In genomic region chr13:45162821-45163220, GRCh38 we compare ENCODE assay signal across 13 cellular contexts. TPM values are rescaled to one million over a fixed set of nuclear protein-coding genes. Genes with fewer than 3 reads are reported as not detected.
DNase-seq lines count a peak whose midpoint lies in the region; ATAC-seq, FAIRE-seq and TF ChIP-seq lines count a peak whose summit lies in the region.
"Had no signal": no experiment of that assay in that cellular context is flagged by ENCODE, and none has a peak within 500 bp of the region (broad histone marks: within the 10 kb centered on the region; RNA-seq: fewer than 3 reads in every experiment).

No MANE protein-coding gene starts in this region.

- no peak overlapping the region for H3K18ac ChIP-seq in IMR-90 (ENCODE audit: low read depth, low read length)

- POLR2A ChIA-PET in IMR-90 (lab: Charles Lee; ENCODE audit: unreplicated experiment), result no interaction called here

- no peak for TF ChIP-seq RAD21 in IMR-90 (IDR thresholded peaks at IDR 0.05; ENCODE audit: low read length)

- TF ChIP-seq CTCF in AG09319 (IDR thresholded peaks at IDR 0.05; ENCODE audit: low read depth, low read length) (no peak), IMR-90 (conservative IDR thresholded peaks at IDR 0.05; ENCODE audit: low read depth, low read length) (no peak), bronchial epithelial cell (IDR thresholded peaks at IDR 0.05; ENCODE audit: insufficient read depth, low read length, severe bottlenecking) (no peak), left lung (IDR thresholded peaks at IDR 0.05) (no peak)

- H2AK5ac ChIP-seq in IMR-90 (ENCODE audit: low read depth, low read length), result no peak overlapping the region

- H3K14ac ChIP-seq in IMR-90 (replicated peaks; ENCODE audit: low read depth, low read length), result no peak overlapping the region

- H3K79me1 ChIP-seq in IMR-90 (ENCODE audit: low read depth in 1 of 2, low read length in 2 of 2), result peaks cover 13 to 33% of the 10 kb centered on the region in 2 experiments; a peak in 3 of 4 replicates

- no peak for FAIRE-seq in bronchial epithelial cell (lab: Jason Lieb, UNC)

- intact Hi-C loops in IMR-90 (cut with micrococcal nuclease) (no loop called here), left lung (cut with DNase I) (no loop called here)

- no peak overlapping the region for H4K8ac ChIP-seq in IMR-90 (ENCODE audit: low read depth in 2 of 2, low read length in 2 of 2)

- H3K9me1 ChIP-seq in IMR-90 (ENCODE audit: insufficient read depth, low read length), result peaks cover 4% of the 10 kb centered on the region; the same call in 1 of the 2 replicates

- H4K5ac ChIP-seq in IMR-90 (ENCODE audit: low read depth, low read length), result no peak overlapping the region

- H3K27me3 ChIP-seq in IMR-90 (ENCODE audit: control insufficient read depth, insufficient read depth, low read length) (no peaks in the 10 kb centered on the region), bronchial epithelial cell (ENCODE audit: control insufficient read depth, insufficient read depth, low read length) (no peaks in the 10 kb centered on the region), left lung (no peaks in the 10 kb centered on the region)

- no peak overlapping the region for H4K91ac ChIP-seq in IMR-90 (ENCODE audit: insufficient read depth, low read depth, low read length)

- H2BK5ac ChIP-seq in IMR-90 (ENCODE audit: low read depth, low read length, poor library complexity, severe bottlenecking), result peak overlapping the region; percentile 89

- H2BK15ac ChIP-seq in IMR-90 (ENCODE audit: low read depth, low read length), result no peak overlapping the region

- no peaks in the 10 kb centered on the region for H4K20me1 ChIP-seq in IMR-90 (ENCODE audit: insufficient read depth, low read length)

- peak overlapping the region; percentile 30; the same call in 1 of the 2 replicates for H3K4me2 ChIP-seq in IMR-90 (ENCODE audit: low read depth, low read length)

- H2AFZ ChIP-seq in IMR-90 (replicated peaks; ENCODE audit: low read length, poor library complexity), result no peak overlapping the region

- H3K9ac ChIP-seq in IMR-90 (ENCODE audit: low read depth, low read length), result no peak overlapping the region

- no TSS peak for BruUV-seq in IMR-90 (replicated peaks; lab: Mats Ljungman, UMichigan)

- TF ChIP-seq POLR2A in IMR-90 (IDR thresholded peaks at IDR 0.05; ENCODE audit: low read depth, low read length), result no peak

- no peak overlapping the region for H3K56ac ChIP-seq in IMR-90 (ENCODE audit: extremely low read depth, insufficient read depth, low read length)

- in situ Hi-C loops in IMR-90 (cut with MboI; ENCODE audit: low sequenced_read_pairs), result no loop called here

- H2AK9ac ChIP-seq in IMR-90 (replicated peaks; ENCODE audit: low read depth, low read length, poor library complexity), result no peak overlapping the region

- H2BK120ac ChIP-seq in IMR-90 (ENCODE audit: low read depth, low read length), result no peak overlapping the region

- H3K4me3 ChIP-seq in IMR-90 (ENCODE audit: insufficient read depth, low read depth, low read length), result no peak overlapping the region
- no peak overlapping the region for H3K4me3 ChIP-seq in bronchial epithelial cell (ENCODE audit: low read depth, low read length)
- no peak overlapping the region for H3K4me3 ChIP-seq in left lung
- H3K4me3 ChIP-seq: coronary artery had no signal

- no peak overlapping the region for H3K4ac ChIP-seq in IMR-90 (ENCODE audit: low read depth, low read length)

- peak; percentile 89 for ATAC-seq in IMR-90 (ENCODE audit: low read depth)
- ATAC-seq in left lung, result peak; percentile 72
- ATAC-seq in GM21381 (IDR thresholded peaks at IDR 0.05; ENCODE audit: unreplicated experiment), result no peak
- ATAC-seq in HG03460 (IDR thresholded peaks at IDR 0.05; ENCODE audit: unreplicated experiment), result no peak

- H3K23ac ChIP-seq in IMR-90 (ENCODE audit: low read depth, low read length), result no peak overlapping the region

- no CpG with 5 or more reads among the region's 1 CpG for WGBS in IMR-90 (ENCODE audit: extremely low coverage in 2 of 2, insufficient read length in 1 of 2), 2 experiments

- H3K4me1 ChIP-seq in IMR-90 (ENCODE audit: control insufficient read depth, insufficient read depth, low read length), result peaks cover 11% of the 10 kb centered on the region
- H3K4me1 ChIP-seq in left lung, result peaks cover 0 to 3% of the 10 kb centered on the region in 2 donors

- DNase-seq in AG09319 (ENCODE audit: extremely low read depth, low read depth) (peak; percentile 43), IMR-90 (peak; percentile 95), bronchial epithelial cell (ENCODE audit: low read depth) (peak; percentile 95), left lung (no peak), KG1 (lab: John Stamatoyannopoulos, UW) (no peak), activated gamma-delta T cell treated with Interleukin-2 at 50 U/mL for 16 hours (no peak)
- DNase-seq: MV-4-11; stimulated activated CD4-positive, alpha-beta T cell treated with anti-CD3 and anti-CD28 coated beads, Interleukin-2, amount 100 ng/mL, for 48 hours; T-helper 2 cell had no signal

- H3K27ac ChIP-seq in IMR-90 (ENCODE audit: insufficient read depth, low read length) (peak overlapping the region; percentile 90; the same call in 1 of the 2 replicates), left lung (peak overlapping the region in 1 of 2 donors; percentile 3)
- H3K27ac ChIP-seq: coronary artery had no signal

- no peak overlapping the region for H2BK20ac ChIP-seq in IMR-90 (ENCODE audit: low read depth, low read length)

- no peaks in the 10 kb centered on the region for H3K9me3 ChIP-seq in IMR-90 (ENCODE audit: control insufficient read depth, insufficient read depth, low read length)
- H3K9me3 ChIP-seq in left lung, result no peaks in the 10 kb centered on the region

- H3K36me3 ChIP-seq in IMR-90 (ENCODE audit: control insufficient read depth, insufficient read depth, low read length) (peaks cover 8% of the 10 kb centered on the region), bronchial epithelial cell (ENCODE audit: control insufficient read depth, insufficient read depth, low read length) (peaks cover 2% of the 10 kb centered on the region), left lung (peaks cover 0 to 23% of the 10 kb centered on the region in 2 donors)

- dilution Hi-C loops in IMR-90 (cut with HindIII; ENCODE audit: low sequenced_read_pairs, unreplicated experiment), result no loop called here

- CTCF ChIA-PET in IMR-90 (lab: Yijun Ruan, JAX), result no interaction called here

TF ChIP-seq in IMR-90, 13 proteins besides CTCF, POLR2A, EP300 and RAD21:
- TF ChIP-seq CEBPB (IDR thresholded peaks at IDR 0.05; ENCODE audit: low read depth, low read length), result peak; percentile 92
- no peak for TF ChIP-seq RFX5 (IDR thresholded peaks at IDR 0.05; ENCODE audit: low read depth, low read length)
- TF ChIP-seq CHD1 (IDR thresholded peaks at IDR 0.05; ENCODE audit: low read depth, low read length), result no peak
- TF ChIP-seq MAFK (IDR thresholded peaks at IDR 0.05; ENCODE audit: low read depth, low read length), result 0 out of 2 replicates have a peak, but pooled peaks have one; percentile 28
- TF ChIP-seq MAZ (IDR thresholded peaks at IDR 0.05; ENCODE audit: borderline replicate concordance, low read depth, low read length), result no peak
- no peak for TF ChIP-seq RCOR1 (IDR thresholded peaks at IDR 0.05; ENCODE audit: insufficient replicate concordance, low read length)
- TF ChIP-seq SMC3 (IDR thresholded peaks at IDR 0.05; ENCODE audit: low read depth, low read length), result peak; percentile 10; the same call in 1 of the 2 replicates
- TF ChIP-seq ELK1 (IDR thresholded peaks at IDR 0.05; ENCODE audit: borderline replicate concordance, low read depth, low read length), result no peak
- TF ChIP-seq NFE2L2 (IDR thresholded peaks at IDR 0.05; ENCODE audit: low read depth, low read length), result no peak; the same call in 1 of the 2 replicates
- peak; percentile 9; the same call in 1 of the 2 replicates for TF ChIP-seq BHLHE40 (IDR thresholded peaks at IDR 0.05; ENCODE audit: low read depth, low read length)
- no peak for TF ChIP-seq MXI1 (IDR thresholded peaks at IDR 0.05; ENCODE audit: borderline replicate concordance, low read depth, low read length)
- peak; percentile 91 for TF ChIP-seq FOS (IDR thresholded peaks at IDR 0.05; ENCODE audit: low read depth, low read length)
- TF ChIP-seq USF2 (IDR thresholded peaks at IDR 0.05; ENCODE audit: low read depth, low read length), result no peak

RNA-seq across cellular contexts. Expression of gene KCTD4, which starts 38.0 kb away (rescaled TPM):
- total RNA-seq in IMR-90 (2012; rRNA removed), result 0.56 and 0.72 TPM in 2 replicates
- 0.40 and 0.53 TPM in 2 replicates for polyA plus RNA-seq in IMR-90 (2012; rRNA removed)
- polyA plus RNA-seq in IMR-90 (2012; cell fraction: cytosol; rRNA removed), result 0.05 and 0.08 TPM in 2 replicates
- polyA plus RNA-seq in IMR-90 (2012; cell fraction: nucleus; rRNA removed; ENCODE audit: low replicate concordance), result 0.03 and 0.25 TPM in 2 replicates
- total RNA-seq in bronchial epithelial cell, result not detected in 2 replicates
- total RNA-seq in left lung, result not detected
- polyA plus RNA-seq: thymus had no signal

RNA-seq across cellular contexts. Expression of gene GTF2F2, which starts 42.5 kb away (rescaled TPM):
- total RNA-seq in IMR-90 (2012; rRNA removed), result 16.5 and 35.6 TPM in 2 replicates
- polyA plus RNA-seq in IMR-90 (2012; rRNA removed), result 19.2 and 21.0 TPM in 2 replicates
- polyA plus RNA-seq in IMR-90 (2012; cell fraction: cytosol; rRNA removed), result 5.5 and 7.9 TPM in 2 replicates
- 2.6 and 9.0 TPM in 2 replicates for polyA plus RNA-seq in IMR-90 (2012; cell fraction: nucleus; rRNA removed; ENCODE audit: low replicate concordance)
- total RNA-seq in bronchial epithelial cell, result 33.4 and 42.4 TPM in 2 replicates
- 10 to 100 TPM; 15.5 to 16.5 TPM for total RNA-seq in left lung

Comparison
In these comparisons a context has a peak if more than half of its experiments do, and no peak if none do; other contexts are left out.
1. DNase-seq: peak in AG09319 (single experiment), IMR-90 (single experiment) and bronchial epithelial cell (single experiment); none in left lung (0 of 2), KG1 (single experiment) and activated gamma-delta T cell treated with Interleukin-2 at 50 U/mL for 16 hours (single experiment).
2. ATAC-seq: peak in IMR-90 (single experiment) and left lung (single experiment); none in GM21381 (single experiment) and HG03460 (single experiment).